Comparison of ENCODE assay signal across 1 cellular context in genomic region chr12:96263449-96263902, GRCh38.
TF ChIP-seq lines count a peak whose summit lies in the region.

No MANE protein-coding gene starts in this region.

TF ChIP-seq in IMR-90, 13 proteins besides CTCF, POLR2A, EP300 and RAD21 (continued from another document):
- TF ChIP-seq MXI1 (IDR thresholded peaks at IDR 0.05; ENCODE audit: borderline replicate concordance, low read depth, low read length) (no peak), ELK1 (IDR thresholded peaks at IDR 0.05; ENCODE audit: borderline replicate concordance, low read depth, low read length) (no peak), CHD1 (IDR thresholded peaks at IDR 0.05; ENCODE audit: low read depth, low read length) (no peak), SMC3 (IDR thresholded peaks at IDR 0.05; ENCODE audit: low read depth, low read length) (no peak), RCOR1 (IDR thresholded peaks at IDR 0.05; ENCODE audit: insufficient replicate concordance, low read length) (no peak), NFE2L2 (IDR thresholded peaks at IDR 0.05; ENCODE audit: low read depth, low read length) (no peak)
- TF ChIP-seq, protein P1, sequence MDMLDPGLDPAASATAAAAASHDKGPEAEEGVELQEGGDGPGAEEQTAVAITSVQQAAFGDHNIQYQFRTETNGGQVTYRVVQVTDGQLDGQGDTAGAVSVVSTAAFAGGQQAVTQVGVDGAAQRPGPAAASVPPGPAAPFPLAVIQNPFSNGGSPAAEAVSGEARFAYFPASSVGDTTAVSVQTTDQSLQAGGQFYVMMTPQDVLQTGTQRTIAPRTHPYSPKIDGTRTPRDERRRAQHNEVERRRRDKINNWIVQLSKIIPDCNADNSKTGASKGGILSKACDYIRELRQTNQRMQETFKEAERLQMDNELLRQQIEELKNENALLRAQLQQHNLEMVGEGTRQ (IDR thresholded peaks at IDR 0.05; ENCODE audit: low read depth, low read length): no peak
